In genomic region chr2:102181376-102181775, GRCh38 we compare ENCODE assay signal across 26 cellular contexts. TPM values are rescaled to one million over a fixed set of nuclear protein-coding genes. Genes with fewer than 3 reads are reported as not detected.
"Had no signal": no experiment of that assay in that cellular context is flagged by ENCODE, and none has a peak within 500 bp of the region (broad histone marks: within the 10 kb centered on the region; RNA-seq: fewer than 3 reads in every experiment).

No MANE protein-coding gene starts in this region.

- H3K4me2 ChIP-seq: hepatocyte had no signal

- H3K9me3 ChIP-seq: esophagus muscularis mucosa, gastroesophageal sphincter, heart left ventricle, prostate gland, stomach, thyroid gland had no signal

- DNase-seq: dermis blood vessel endothelial cell; effector memory CD4-positive, alpha-beta T cell; foreskin fibroblast; heart left ventricle; kidney; natural killer cell; occipital lobe; right cardiac atrium; small intestine; stimulated activated CD4-positive, alpha-beta T cell treated with anti-CD3 and anti-CD28 coated beads, Interleukin-12 subunit alpha, Interleukin-12 subunit beta, amount 100 ng/mL, for 4 hours; stimulated activated CD4-positive, alpha-beta T cell treated with anti-CD3 and anti-CD28 coated beads, Interleukin-2, amount 100 ng/mL, for 24 hours; stimulated activated CD4-positive, alpha-beta T cell treated with anti-CD3 and anti-CD28 coated beads, Interleukin-4, amount 100 ng/mL, for 24 hours; stimulated activated naive CD4-positive, alpha-beta T cell treated with Interleukin-2 at 50 U/mL for 16 hours; stomach; thyroid gland had no signal

- H3K27me3 ChIP-seq: hepatocyte, stomach, thyroid gland had no signal

- H3K9me3 Mint-ChIP-seq: memory B cell; natural killer cell; stimulated activated effector memory CD8-positive, alpha-beta T cell treated with anti-CD3 and anti-CD28 coated beads, Interleukin-12 subunit alpha, Interleukin-12 subunit beta, amount 100 ng/mL, for 72 hours had no signal

- H2AFZ ChIP-seq: hepatocyte, parathyroid adenoma had no signal

- H3K27ac ChIP-seq: coronary artery, esophagus muscularis mucosa, gastroesophageal sphincter, parathyroid adenoma, prostate gland, thyroid gland had no signal

- H3K4me3 Mint-ChIP-seq: memory B cell; natural killer cell; stimulated activated effector memory CD8-positive, alpha-beta T cell treated with anti-CD3 and anti-CD28 coated beads, Interleukin-12 subunit alpha, Interleukin-12 subunit beta, amount 100 ng/mL, for 72 hours had no signal

- H3K79me2 ChIP-seq: hepatocyte, parathyroid adenoma had no signal

- H3K36me3 Mint-ChIP-seq: memory B cell; natural killer cell; stimulated activated effector memory CD8-positive, alpha-beta T cell treated with anti-CD3 and anti-CD28 coated beads, Interleukin-12 subunit alpha, Interleukin-12 subunit beta, amount 100 ng/mL, for 72 hours had no signal

- ATAC-seq: gastroesophageal sphincter; left lobe of liver; natural killer cell; stimulated activated effector memory CD8-positive, alpha-beta T cell treated with anti-CD3 and anti-CD28 coated beads, Interleukin-12 subunit alpha, Interleukin-12 subunit beta, amount 100 ng/mL, for 72 hours had no signal

- H3K4me1 ChIP-seq: gastroesophageal sphincter, prostate gland had no signal

- H3K4me1 Mint-ChIP-seq: memory B cell; natural killer cell; stimulated activated effector memory CD8-positive, alpha-beta T cell treated with anti-CD3 and anti-CD28 coated beads, Interleukin-12 subunit alpha, Interleukin-12 subunit beta, amount 100 ng/mL, for 72 hours had no signal

- H3K27ac Mint-ChIP-seq: memory B cell; natural killer cell; stimulated activated effector memory CD8-positive, alpha-beta T cell treated with anti-CD3 and anti-CD28 coated beads, Interleukin-12 subunit alpha, Interleukin-12 subunit beta, amount 100 ng/mL, for 72 hours had no signal

- H3K4me3 ChIP-seq: coronary artery, esophagus muscularis mucosa, gastroesophageal sphincter, heart left ventricle, hepatocyte, lung, prostate gland, stomach, thyroid gland had no signal

RNA-seq across cellular contexts. Expression of gene IL1RL2, which starts 5.4 kb away (rescaled TPM):
- total RNA-seq: endothelial cell of umbilical vein, hepatocyte, natural killer cell had no signal
